8 cellular contexts compared by ENCODE assay signal in genomic region chr1:3453891-3454810, GRCh38. TPM values are rescaled to one million over a fixed set of nuclear protein-coding genes. Genes with fewer than 3 reads are reported as not detected.
DNase-seq lines count a peak whose midpoint lies in the region; ATAC-seq, FAIRE-seq and TF ChIP-seq lines count a peak whose summit lies in the region.

ARHGEF16 (plus strand) TSS chr1:3454665; CDS start chr1:3463085, 8,420 bp downstream.

- in situ Hi-C loops in SK-MEL-5 (cut with HindIII; ENCODE audit: low pct_unique_long_range_greater_than_20kb, low sequenced_read_pairs): no loop called here

- ATAC-seq in HG02981 (IDR thresholded peaks at IDR 0.05; ENCODE audit: unreplicated experiment): no peak

- peaks cover 24 to 43% of the 10 kb centered on the region in 2 donors for H3K4me1 ChIP-seq in kidney (ENCODE audit: control insufficient read depth in 1 of 2, insufficient read depth in 1 of 2, low read depth in 1 of 2, low read length in 2 of 2)

- no peak for FAIRE-seq in kidney (lab: Jason Lieb, UNC)

- peak within 1 kb of the TSS in 1 of 2 donors; percentile 78 for H3K9ac ChIP-seq in kidney (ENCODE audit: low read length in 2 of 2)

- peak; percentile 38 for TF ChIP-seq CTCF in kidney (IDR thresholded peaks at IDR 0.05; ENCODE audit: borderline replicate concordance, extremely low read depth, insufficient read depth)

- peak within 1 kb of the TSS; percentile 80 to 82 for H3K27ac ChIP-seq in kidney (ENCODE audit: low read depth in 2 of 2, low read length in 2 of 2)

- no peaks in the 10 kb centered on the region for H3K36me3 ChIP-seq in kidney (ENCODE audit: control insufficient read depth in 1 of 2, insufficient read depth in 2 of 2, low read length in 2 of 2)

- peak within 1 kb of the TSS; percentile 33 to 55 for H3K4me3 ChIP-seq in kidney (ENCODE audit: low read length in 2 of 2)

- intact Hi-C loops in kidney (cut with DNase I): no loop called here

- H3K9me3 ChIP-seq in kidney (ENCODE audit: control insufficient read depth in 1 of 2, low read length in 2 of 2): no peaks in the 10 kb centered on the region

- DNase-seq in CD1c-positive myeloid dendritic cell (ENCODE audit: extremely low spot score) (peak; percentile 59), HT1080 (ENCODE audit: low read depth) (peak; percentile 23), SK-MEL-5 (ENCODE audit: low read depth, low spot score) (peak; percentile 44), kidney (peak; percentile 94), NK-92 (lab: John Stamatoyannopoulos, UW; ENCODE audit: unreplicated experiment) (no peak)
- DNase-seq in central memory CD4-positive, alpha-beta T cell: peak; percentile 25
- peak; percentile 19 for DNase-seq in stimulated activated CD4-positive, alpha-beta T cell treated with anti-CD3 and anti-CD28 coated beads, Interleukin-4, amount 100 ng/mL, for 24 hours

RNA-seq across cellular contexts. Expression of gene ARHGEF16, which starts in this region (rescaled TPM):
- 0.05 and 0.23 TPM in 2 replicates for total RNA-seq in HT1080 (2014; rRNA removed; shearing (Covaris generic))
- 0.05 TPM in 1 of 2 replicates, not detected in the other for polyA plus RNA-seq in HT1080 (2015; cell fraction: cytosol; rRNA removed)
- polyA plus RNA-seq in HT1080 (2015; cell fraction: nucleus; rRNA removed): 0.17 and 0.31 TPM in 2 replicates
- 0.45 and 0.58 TPM in 2 replicates for total RNA-seq in SK-MEL-5 (2014; rRNA removed; shearing (Covaris generic))
- polyA plus RNA-seq in SK-MEL-5 (2015; cell fraction: cytosol; rRNA removed): 0.44 and 0.60 TPM in 2 replicates
- polyA plus RNA-seq in SK-MEL-5 (2015; cell fraction: nucleus; rRNA removed): 4.8 and 6.2 TPM in 2 replicates
- total RNA-seq in kidney: 39.3 TPM
- polyA plus RNA-seq in kidney (ENCODE audit: insufficient read depth, low read depth, low replicate concordance): 15.5 TPM

Comparison
In these comparisons a context has a peak if more than half of its experiments do, and no peak if none do; other contexts are left out.
1. RNA of gene ARHGEF16 (total RNA-seq): 39.3 TPM in kidney (single experiment); 0.45 to 0.58 TPM in SK-MEL-5 and 0.05 to 0.23 TPM in HT1080; every median in the first group is over 10 times any median in the second.
2. Peak in DNase-seq in HT1080; RNA of the gene not detected or under 1 TPM.